9 cellular contexts compared by ENCODE assay signal in the genomic region with DNA sequence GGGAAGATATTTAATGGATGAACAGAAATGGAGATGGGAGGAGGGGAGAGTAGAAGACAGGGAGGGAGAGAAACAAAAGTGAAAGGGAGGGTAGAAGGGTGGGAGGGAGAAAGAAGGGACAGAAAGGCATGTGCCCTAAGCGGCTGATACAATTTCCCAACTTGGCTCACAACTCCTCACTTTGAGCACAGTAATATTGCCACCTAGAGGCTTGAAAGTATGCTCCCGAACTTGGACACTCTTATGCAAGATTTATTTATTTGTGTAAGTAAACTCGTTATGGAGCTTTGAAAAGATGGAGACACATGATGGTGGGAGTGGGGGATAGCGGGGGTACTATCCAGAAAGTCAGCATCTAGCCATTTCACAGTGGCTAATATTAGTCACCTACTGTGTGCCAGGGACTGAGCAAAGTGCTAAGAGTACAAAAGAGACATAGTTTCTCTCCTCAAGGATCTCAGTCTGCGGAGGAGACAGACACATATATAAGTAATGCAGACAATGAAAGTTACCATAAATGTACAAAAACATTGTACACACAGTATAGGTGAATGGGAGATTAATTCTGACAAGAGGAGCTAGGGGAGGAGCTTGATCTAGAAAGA.
DNase-seq lines count a peak whose midpoint lies in the region; ATAC-seq, FAIRE-seq and TF ChIP-seq lines count a peak whose summit lies in the region.
"Had no signal": no experiment of that assay in that cellular context is flagged by ENCODE, and none has a peak within 500 bp of the region (broad histone marks: within the 10 kb centered on the region; RNA-seq: fewer than 3 reads in every experiment).

No MANE protein-coding gene starts in this region.

- TF ChIP-seq CTCF in testis (IDR thresholded peaks at IDR 0.05), result peak; percentile 29 to 41 (median 38)
- no peak for TF ChIP-seq CTCF in activated CD8-positive, alpha-beta T cell treated with anti-CD3 and anti-CD28 coated beads for 36 hours (IDR thresholded peaks at IDR 0.05)

- H3K4me3 Mint-ChIP-seq in activated CD8-positive, alpha-beta T cell treated with anti-CD3 and anti-CD28 coated beads for 36 hours, result no peak overlapping the region

- H3K36me3 ChIP-seq in testis (ENCODE audit: low read depth, missing control alignments), result no peaks in the 10 kb centered on the region

- H3K9me3 ChIP-seq in testis, result no peaks in the 10 kb centered on the region

- H3K27me3 Mint-ChIP-seq in activated CD8-positive, alpha-beta T cell treated with anti-CD3 and anti-CD28 coated beads for 36 hours, result no peaks in the 10 kb centered on the region

- no peaks in the 10 kb centered on the region for H3K36me3 Mint-ChIP-seq in activated CD8-positive, alpha-beta T cell treated with anti-CD3 and anti-CD28 coated beads for 36 hours (ENCODE audit: low read depth)

- DNase-seq in A172 (ENCODE audit: low spot score) (peak; percentile 29), NCI-H1436 treated with DMSO at 0.1 percent for 48 hours (lab: John Stamatoyannopoulos, UW) (peak; percentile 49), hepatic stellate cell (ENCODE audit: low spot score) (peak; percentile 19), testis (peak; percentile 48), islet precursor cell (no peak)
- no peak for DNase-seq in activated CD8-positive, alpha-beta T cell treated with anti-CD3 and anti-CD28 coated beads for 36 hours

- CTCF ChIA-PET in activated CD8-positive, alpha-beta T cell treated with anti-CD3 and anti-CD28 coated beads for 36 hours (lab: Charles Lee), result no interaction called here

- intact Hi-C loops in testis (cut with DNase I; ENCODE audit: low total_unique reads), result no loop called here
- intact Hi-C loops in activated CD8-positive, alpha-beta T cell treated with anti-CD3 and anti-CD28 coated beads for 36 hours (cut with micrococcal nuclease), result no loop called here

- peak; percentile 32 for FAIRE-seq in TTC549 (lab: Jason Lieb, UNC)
- FAIRE-seq: G401.6 had no signal

- no peaks in the 10 kb centered on the region for H3K9me3 Mint-ChIP-seq in activated CD8-positive, alpha-beta T cell treated with anti-CD3 and anti-CD28 coated beads for 36 hours

- H3K4me1 Mint-ChIP-seq in activated CD8-positive, alpha-beta T cell treated with anti-CD3 and anti-CD28 coated beads for 36 hours (ENCODE audit: low read depth), result no peaks in the 10 kb centered on the region

- H3K4me1 ChIP-seq in testis, result no peaks in the 10 kb centered on the region

- H3K4me3 ChIP-seq in testis, result no peak overlapping the region

- POLR2A ChIA-PET in activated CD8-positive, alpha-beta T cell treated with anti-CD3 and anti-CD28 coated beads for 36 hours (lab: Charles Lee), result no interaction called here

- H3K27ac Mint-ChIP-seq in activated CD8-positive, alpha-beta T cell treated with anti-CD3 and anti-CD28 coated beads for 36 hours, result no peak overlapping the region

- TF ChIP-seq POLR2A in testis (IDR thresholded peaks at IDR 0.05), result no peak

- ATAC-seq in GM18519 (IDR thresholded peaks at IDR 0.05; ENCODE audit: low FRiP score, unreplicated experiment), result peak; percentile 65
- ATAC-seq in activated CD8-positive, alpha-beta T cell treated with anti-CD3 and anti-CD28 coated beads for 36 hours, result no peak

- H3K27ac ChIP-seq in testis, result no peak overlapping the region

- H3K27me3 ChIP-seq in testis, result no peaks in the 10 kb centered on the region

- WGBS in testis, 2 donors, result 36 to 38% methylated on average over 5 of the region's 5 CpGs

Comparison
In these comparisons a context has a peak if more than half of its experiments do, and no peak if none do; other contexts are left out.
1. DNase-seq: peak in A172 (single experiment), NCI-H1436 treated with DMSO at 0.1 percent for 48 hours (single experiment), hepatic stellate cell (single experiment) and testis (single experiment); none in activated CD8-positive, alpha-beta T cell treated with anti-CD3 and anti-CD28 coated beads for 36 hours (single experiment) and islet precursor cell (single experiment).